ENCODE assay signal across 28 cellular contexts in the genomic region with DNA sequence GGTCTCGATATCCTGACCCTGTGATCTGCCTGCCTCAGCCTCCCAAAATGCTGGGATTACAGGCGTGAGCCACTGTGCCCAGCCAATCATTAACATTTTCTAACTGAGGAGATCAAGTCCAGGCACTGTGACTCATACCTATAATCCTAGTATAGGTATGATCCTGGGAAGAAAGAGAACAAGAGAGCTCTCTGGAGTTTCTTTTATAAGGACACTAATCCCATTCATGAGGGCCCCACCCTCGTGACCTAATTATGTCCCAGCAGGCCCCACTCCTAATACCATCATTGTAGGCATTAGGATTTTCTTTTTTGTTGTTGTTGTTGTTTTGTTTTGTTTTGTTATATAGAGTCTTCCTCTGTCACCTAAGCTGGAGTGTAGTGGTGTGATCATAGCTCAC.
"Had no signal": no experiment of that assay in that cellular context is flagged by ENCODE, and none has a peak within 500 bp of the region (broad histone marks: within the 10 kb centered on the region; RNA-seq: fewer than 3 reads in every experiment).

No MANE protein-coding gene starts in this region.

- H3K4me1 Mint-ChIP-seq: stimulated activated effector memory CD8-positive, alpha-beta T cell treated with anti-CD3 and anti-CD28 coated beads, Interleukin-12 subunit alpha, Interleukin-12 subunit beta, amount 100 ng/mL, for 72 hours; stimulated activated memory B cell treated with anti-CD40 and anti-IgM and Interleukin-4, amounts not matched to agents 10 μg/mL and 1 μg/mL and 100 μg/mL, for 72 hours; stimulated activated naive B cell treated with anti-CD40 and anti-IgM and Interleukin-4, amounts not matched to agents 10 μg/mL and 1 μg/mL and 100 μg/mL, for 72 hours; stimulated activated naive CD8-positive, alpha-beta T cell treated with anti-CD3 and anti-CD28 coated beads, Interleukin-15, amount 100 ng/mL, for 72 hours had no signal

- ATAC-seq: stimulated activated effector memory CD8-positive, alpha-beta T cell treated with anti-CD3 and anti-CD28 coated beads, Interleukin-12 subunit alpha, Interleukin-12 subunit beta, amount 100 ng/mL, for 72 hours; stimulated activated memory B cell treated with anti-CD40 and anti-IgM and Interleukin-4, amounts not matched to agents 10 μg/mL and 1 μg/mL and 100 μg/mL, for 72 hours; stimulated activated naive B cell treated with anti-CD40 and anti-IgM and Interleukin-4, amounts not matched to agents 10 μg/mL and 1 μg/mL and 100 μg/mL, for 72 hours; stimulated activated naive CD8-positive, alpha-beta T cell treated with anti-CD3 and anti-CD28 coated beads, Interleukin-15, amount 100 ng/mL, for 72 hours; stimulated activated naive CD8-positive, alpha-beta T cell treated with anti-CD3 and anti-CD28 coated beads, Interleukin-15, Interleukin-2, amounts not matched to agents 100 U/mL and 50 U/mL, for 24 hours; upper lobe of right lung had no signal

- H3K27me3 Mint-ChIP-seq: stimulated activated naive CD8-positive, alpha-beta T cell treated with anti-CD3 and anti-CD28 coated beads, Interleukin-15, amount 100 ng/mL, for 72 hours had no signal

- H3K27ac Mint-ChIP-seq: stimulated activated effector memory CD8-positive, alpha-beta T cell treated with anti-CD3 and anti-CD28 coated beads, Interleukin-12 subunit alpha, Interleukin-12 subunit beta, amount 100 ng/mL, for 72 hours; stimulated activated memory B cell treated with anti-CD40 and anti-IgM and Interleukin-4, amounts not matched to agents 10 μg/mL and 1 μg/mL and 100 μg/mL, for 72 hours; stimulated activated naive B cell treated with anti-CD40 and anti-IgM and Interleukin-4, amounts not matched to agents 10 μg/mL and 1 μg/mL and 100 μg/mL, for 72 hours; stimulated activated naive CD8-positive, alpha-beta T cell treated with anti-CD3 and anti-CD28 coated beads, Interleukin-15, amount 100 ng/mL, for 72 hours; stimulated activated naive CD8-positive, alpha-beta T cell treated with anti-CD3 and anti-CD28 coated beads, Interleukin-15, Interleukin-2, amounts not matched to agents 100 ng/mL and 50 ng/mL, for 24 hours; type B pancreatic cell had no signal

- DNase-seq: stimulated activated CD4-positive, alpha-beta T cell treated with anti-CD3 and anti-CD28 coated beads, Interleukin-2, amount 100 ng/mL, for 48 hours; stimulated activated CD4-positive, alpha-beta T cell treated with anti-CD3 and anti-CD28 coated beads, Interleukin-4, amount 100 ng/mL, for 1 hour; stimulated activated CD4-positive, alpha-beta T cell treated with anti-CD3 and anti-CD28 coated beads, Interleukin-4, amount 100 ng/mL, for 24 hours; stimulated activated CD4-positive, alpha-beta T cell treated with anti-CD3 and anti-CD28 coated beads, Interleukin-4, amount 100 ng/mL, for 4 hours; stimulated activated CD8-positive, alpha-beta memory T cell treated with anti-CD3 and anti-CD28 coated beads, Interleukin-4, amount 100 ng/mL, for 48 hours; stimulated activated naive B cell treated with anti-CD40 and anti-IgM and Interleukin-4, amounts not matched to agents 10 μg/mL and 1 μg/mL and 100 μg/mL, for 72 hours; stimulated activated naive CD4-positive, alpha-beta T cell; stimulated activated naive CD4-positive, alpha-beta T cell treated with Interleukin-2 at 50 U/mL for 16 hours; stimulated activated naive CD8-positive, alpha-beta T cell treated with anti-CD3 and anti-CD28 coated beads, Interleukin-15, amount 100 ng/mL, for 72 hours; stimulated activated naive CD8-positive, alpha-beta T cell treated with anti-CD3 and anti-CD28 coated beads, Interleukin-15, Interleukin-2, amounts not matched to agents 100 U/mL and 50 U/mL, for 24 hours; stomach; substantia nigra; testis; thyroid gland; tibial artery; transverse colon; upper lobe of left lung; upper lobe of right lung; uterus had no signal

- H3K27me3 ChIP-seq: stomach, suprapubic skin, testis, thyroid gland, tibial artery, tibial nerve, transverse colon, upper lobe of left lung, uterus, vagina had no signal

- H3K4me3 Mint-ChIP-seq: stimulated activated effector memory CD8-positive, alpha-beta T cell treated with anti-CD3 and anti-CD28 coated beads, Interleukin-12 subunit alpha, Interleukin-12 subunit beta, amount 100 ng/mL, for 72 hours; stimulated activated memory B cell treated with anti-CD40 and anti-IgM and Interleukin-4, amounts not matched to agents 10 μg/mL and 1 μg/mL and 100 μg/mL, for 72 hours; stimulated activated naive B cell treated with anti-CD40 and anti-IgM and Interleukin-4, amounts not matched to agents 10 μg/mL and 1 μg/mL and 100 μg/mL, for 72 hours; stimulated activated naive CD8-positive, alpha-beta T cell treated with anti-CD3 and anti-CD28 coated beads, Interleukin-15, amount 100 ng/mL, for 72 hours; stimulated activated naive CD8-positive, alpha-beta T cell treated with anti-CD3 and anti-CD28 coated beads, Interleukin-15, Interleukin-2, amounts not matched to agents 100 ng/mL and 50 ng/mL, for 24 hours; type B pancreatic cell had no signal

- H3K36me3 ChIP-seq: stomach, suprapubic skin, thoracic aorta, thyroid gland, tibial artery, tibial nerve, transverse colon, upper lobe of left lung, upper lobe of right lung, uterus, vagina had no signal

- FAIRE-seq: urothelium cell line had no signal

- H3K9me3 ChIP-seq: suprapubic skin, testis, thoracic aorta, thyroid gland, transverse colon, upper lobe of right lung, uterus, vagina had no signal

- H3K27ac ChIP-seq: stomach, suprapubic skin, testis, thoracic aorta, thyroid gland, tibial artery, tibial nerve, transverse colon, upper lobe of left lung, upper lobe of right lung, uterus, vagina had no signal

- H3K4me3 ChIP-seq: stomach, suprapubic skin, testis, thoracic aorta, thyroid gland, tibial artery, tibial nerve, transverse colon, upper lobe of left lung, upper lobe of right lung, uterus, vagina had no signal

- H3K36me3 Mint-ChIP-seq: stimulated activated effector memory CD8-positive, alpha-beta T cell treated with anti-CD3 and anti-CD28 coated beads, Interleukin-12 subunit alpha, Interleukin-12 subunit beta, amount 100 ng/mL, for 72 hours; stimulated activated memory B cell treated with anti-CD40 and anti-IgM and Interleukin-4, amounts not matched to agents 10 μg/mL and 1 μg/mL and 100 μg/mL, for 72 hours; type B pancreatic cell had no signal

- H3K4me1 ChIP-seq: stomach, suprapubic skin, testis, thyroid gland, tibial artery, tibial nerve, transverse colon, upper lobe of left lung, upper lobe of right lung, uterus, vagina had no signal

- H3K9me3 Mint-ChIP-seq: stimulated activated naive CD8-positive, alpha-beta T cell treated with anti-CD3 and anti-CD28 coated beads, Interleukin-15, amount 100 ng/mL, for 72 hours; type B pancreatic cell had no signal
